ENCODE assay signal across 24 cellular contexts in the genomic region with DNA sequence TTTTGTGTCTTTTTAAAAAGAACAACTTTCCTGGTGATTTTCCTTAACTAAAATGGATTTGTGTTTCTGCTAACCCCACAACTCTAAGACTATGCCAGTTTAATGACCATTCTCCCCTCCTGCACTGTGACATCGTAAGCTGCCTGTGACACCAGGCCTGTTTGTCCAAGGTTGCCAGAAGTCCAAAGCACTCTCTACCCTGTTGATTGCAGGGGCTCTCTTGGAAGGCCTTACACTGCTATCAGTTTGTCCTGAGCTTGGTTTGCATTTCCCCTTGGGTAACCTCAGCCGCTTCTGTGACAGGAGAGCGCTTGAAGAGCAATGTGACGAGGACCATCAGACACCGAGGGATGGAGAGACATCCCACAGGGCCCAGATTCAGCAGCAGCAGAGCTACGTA. TPM values are rescaled to one million over a fixed set of nuclear protein-coding genes. Genes with fewer than 3 reads are reported as not detected.
DNase-seq lines count a peak whose midpoint lies in the region; ATAC-seq and TF ChIP-seq lines count a peak whose summit lies in the region.
"Had no signal": no experiment of that assay in that cellular context is flagged by ENCODE, and none has a peak within 500 bp of the region (broad histone marks: within the 10 kb centered on the region; RNA-seq: fewer than 3 reads in every experiment).

No MANE protein-coding gene starts in this region.

- H4K20me1 ChIP-seq in PC-3 (ENCODE audit: low read length), result no peaks in the 10 kb centered on the region

- DNase-seq in Right ventricle myocardium superior (no peak), cardiac septum (ENCODE audit: low spot score) (no peak), RWPE2 (ENCODE audit: low spot score) (no peak), WERI-Rb-1 (peak; percentile 11), nephron progenitor cell (no peak), NCI-H2081 treated with DMSO at 0.1 percent for 48 hours (lab: John Stamatoyannopoulos, UW) (no peak), PC-3 (no peak), posterior cingulate gyrus (no peak)
- DNase-seq: 8988T; ACHN; AML-193; BE2C; CD4-positive, alpha-beta T cell; CD8-positive, alpha-beta memory T cell; DMS 273 treated with DMSO at 0.1 percent for 48 hours; DMS53; DMS79 treated with DMSO at 0.1 percent for 48 hours; GF-D8; GOT3; HFFc6 had no signal

- no peak overlapping the region for H2AFZ ChIP-seq in PC-3 (ENCODE audit: low read length)

- no peaks in the 10 kb centered on the region for H3K9me3 ChIP-seq in RWPE2 (ENCODE audit: severe bottlenecking)
- no peaks in the 10 kb centered on the region for H3K9me3 ChIP-seq in WERI-Rb-1 (ENCODE audit: severe bottlenecking)
- no peaks in the 10 kb centered on the region for H3K9me3 ChIP-seq in PC-3 (ENCODE audit: low read length)
- H3K9me3 ChIP-seq: A549; BE2C; BLaER1 treated with 17β-estradiol and CSF1 and Interleukin-3, amounts not matched to agents 10 nM and 100 nM; HAP-1 had no signal

- H3K4me3 Mint-ChIP-seq in nephron progenitor cell, result no peak overlapping the region
- H3K4me3 Mint-ChIP-seq: CD14-positive monocyte; CD4-positive, alpha-beta T cell; CD8-positive, alpha-beta memory T cell; HFFc6 had no signal

- BruUV-seq in PC-3 (replicated peaks; lab: Mats Ljungman, UMichigan), result no TSS peak

- TF ChIP-seq CTCF in RWPE2 (IDR thresholded peaks at IDR 0.05; ENCODE audit: poor library complexity, severe bottlenecking), result no peak
- no peak for TF ChIP-seq CTCF in WERI-Rb-1 (IDR thresholded peaks at IDR 0.05; ENCODE audit: low read depth, low read length)
- no peak for TF ChIP-seq CTCF in nephron progenitor cell (IDR thresholded peaks at IDR 0.05)
- no peak for TF ChIP-seq CTCF in PC-3 (conservative IDR thresholded peaks at IDR 0.05; ENCODE audit: low read depth, low read length)

- H3K9me3 Mint-ChIP-seq in nephron progenitor cell, result no peaks in the 10 kb centered on the region
- H3K9me3 Mint-ChIP-seq: CD14-positive monocyte; CD4-positive, alpha-beta T cell; CD8-positive, alpha-beta memory T cell; HFFc6 had no signal

- no peaks in the 10 kb centered on the region for H3K27me3 ChIP-seq in RWPE2 (ENCODE audit: insufficient read depth, poor library complexity, severe bottlenecking)
- no peaks in the 10 kb centered on the region for H3K27me3 ChIP-seq in WERI-Rb-1 (ENCODE audit: insufficient read depth, low read depth, severe bottlenecking)
- no peaks in the 10 kb centered on the region for H3K27me3 ChIP-seq in PC-3 (ENCODE audit: low read length)
- H3K27me3 ChIP-seq: BE2C; BLaER1 treated with 17β-estradiol and CSF1 and Interleukin-3, amounts not matched to agents 10 nM and 100 nM had no signal

- H3K27me3 Mint-ChIP-seq in nephron progenitor cell (ENCODE audit: low read depth, poor library complexity), result no peaks in the 10 kb centered on the region
- H3K27me3 Mint-ChIP-seq: CD4-positive, alpha-beta T cell; CD8-positive, alpha-beta memory T cell had no signal

- H3K9ac ChIP-seq in PC-3 (ENCODE audit: low read length), result no peak overlapping the region
- H3K9ac ChIP-seq: BLaER1 treated with 17β-estradiol and CSF1 and Interleukin-3, amounts not matched to agents 10 nM and 100 nM had no signal

- H3K9me2 ChIP-seq in PC-3 (replicated peaks; ENCODE audit: low read length), result no peaks in the 10 kb centered on the region

- H3K36me3 ChIP-seq in RWPE2 (ENCODE audit: low read depth) (peaks cover 5% of the 10 kb centered on the region; the same call in 1 of the 2 replicates), WERI-Rb-1 (peaks cover 71% of the 10 kb centered on the region), PC-3 (ENCODE audit: low read depth, low read length) (no peaks in the 10 kb centered on the region)

- no peak overlapping the region for H3K4me2 ChIP-seq in PC-3 (ENCODE audit: low read length)
- H3K4me2 ChIP-seq: A549; BLaER1 treated with 17β-estradiol and CSF1 and Interleukin-3, amounts not matched to agents 10 nM and 100 nM had no signal

- H3K4me3 ChIP-seq in RWPE2 (ENCODE audit: severe bottlenecking) (no peak overlapping the region), WERI-Rb-1 (ENCODE audit: low read depth, low read length) (no peak overlapping the region), PC-3 (ENCODE audit: low read length) (no peak overlapping the region)
- H3K4me3 ChIP-seq: A549; BLaER1 treated with 17β-estradiol and CSF1 and Interleukin-3, amounts not matched to agents 10 nM and 100 nM; HAP-1 had no signal

- no peaks in the 10 kb centered on the region for H3K79me2 ChIP-seq in PC-3 (ENCODE audit: low read length)

- CTCF ChIA-PET in PC-3 (lab: Charles Lee), result no interaction called here

- ATAC-seq in Right ventricle myocardium superior (ENCODE audit: poor library complexity) (peak; percentile 19), RWPE2 (ENCODE audit: low read depth) (no peak), PC-3 (no peak)
- ATAC-seq: A549 had no signal

- H3K27ac Mint-ChIP-seq in nephron progenitor cell, result peak overlapping the region; percentile 38
- H3K27ac Mint-ChIP-seq: CD14-positive monocyte; CD4-positive, alpha-beta T cell; HFFc6 had no signal

- H3K36me3 Mint-ChIP-seq in nephron progenitor cell (ENCODE audit: low read depth), result peaks cover 40% of the 10 kb centered on the region
- H3K36me3 Mint-ChIP-seq: CD14-positive monocyte had no signal

- no peaks in the 10 kb centered on the region for H3F3A ChIP-seq in PC-3 (ENCODE audit: low read length, unreplicated experiment)

- POLR2A ChIA-PET in PC-3 (lab: Charles Lee; ENCODE audit: unreplicated experiment), result no interaction called here

- intact Hi-C loops in Right ventricle myocardium superior (cut with DNase I) (no loop called here), cardiac septum (cut with DNase I) (no loop called here), PC-3 (cut with micrococcal nuclease) (no loop called here), posterior cingulate gyrus (cut with DNase I) (no loop called here)

- peaks cover 2% of the 10 kb centered on the region for H3K4me1 Mint-ChIP-seq in nephron progenitor cell
- H3K4me1 Mint-ChIP-seq: CD14-positive monocyte; CD8-positive, alpha-beta memory T cell had no signal

- H3K4me1 ChIP-seq in RWPE2 (ENCODE audit: insufficient read depth, poor library complexity, severe bottlenecking) (peaks cover 19% of the 10 kb centered on the region), PC-3 (ENCODE audit: insufficient read depth, low read length) (peaks cover 11% of the 10 kb centered on the region; the same call in 1 of the 2 replicates)
- H3K4me1 ChIP-seq: BE2C; BLaER1 treated with 17β-estradiol and CSF1 and Interleukin-3, amounts not matched to agents 10 nM and 100 nM; HAP-1 had no signal

- H3K27ac ChIP-seq in RWPE2 (ENCODE audit: poor library complexity, severe bottlenecking), result peak overlapping the region; percentile 60
- no peak overlapping the region for H3K27ac ChIP-seq in WERI-Rb-1
- H3K27ac ChIP-seq in PC-3 (ENCODE audit: low read length), result no peak overlapping the region
- H3K27ac ChIP-seq: A549; BLaER1 treated with 17β-estradiol and CSF1 and Interleukin-3, amounts not matched to agents 10 nM and 100 nM had no signal

RNA-seq across cellular contexts. Expression of gene CDAN1, which starts 55.8 kb away (rescaled TPM):
- total RNA-seq in Right ventricle myocardium superior (6.3 TPM), cardiac septum (6.5 TPM), PC-3 (2014; rRNA removed) (32.5 and 38.6 TPM in 2 replicates)
